32 cellular contexts compared by ENCODE assay signal in the genomic region with DNA sequence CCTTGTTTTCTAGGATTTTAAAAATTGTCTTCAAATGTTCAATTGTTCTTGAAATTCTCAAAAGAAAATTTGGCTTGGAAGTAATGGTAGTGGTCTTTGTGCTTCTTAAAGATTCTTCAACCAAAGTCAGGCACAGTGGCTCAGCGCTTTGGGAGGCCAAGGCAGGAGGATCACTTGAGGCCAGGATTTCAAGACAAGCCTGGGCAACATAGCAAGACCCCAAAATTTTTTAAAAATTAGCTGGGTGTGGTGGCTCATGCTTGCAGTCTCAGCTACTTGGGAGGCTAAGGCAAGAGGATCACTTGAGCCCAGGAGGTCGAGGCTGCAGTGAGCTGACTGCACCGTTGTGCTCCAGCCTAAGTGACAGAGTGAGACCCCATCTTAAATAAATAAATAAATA.
"Had no signal": no experiment of that assay in that cellular context is flagged by ENCODE, and none has a peak within 500 bp of the region (broad histone marks: within the 10 kb centered on the region; RNA-seq: fewer than 3 reads in every experiment).

No MANE protein-coding gene starts in this region.

- H3K4me1 ChIP-seq: adrenal gland, body of pancreas, breast epithelium had no signal

- H3K27me3 ChIP-seq: adrenal gland, body of pancreas, brain microvascular endothelial cell had no signal

- ATAC-seq: activated CD8-positive, alpha-beta T cell treated with anti-CD3 and anti-CD28 coated beads for 36 hours; activated naive CD4-positive, alpha-beta T cell treated with anti-CD3 and anti-CD28 coated beads, Interleukin-2, amount 50 U/mL, for 72 hours; activated T-cell treated with anti-CD3 and anti-CD28 coated beads, Interleukin-2, amount 50 U/mL, for 4 hours; activated T-cell treated with anti-CD3 and anti-CD28 coated beads, Interleukin-2, amount 50 U/mL, for 72 hours; activated T-helper 17 cell treated with anti-CD3 and anti-CD28 coated beads, Interleukin-2, amount 50 U/mL, for 72 hours; body of pancreas had no signal

- H3K4me3 ChIP-seq: adrenal gland, body of pancreas, breast epithelium had no signal

- DNase-seq: activated B cell treated with CpG ODN at 0.5 μM for 24 hours; activated CD4-positive, alpha-beta memory T cell treated with anti-CD3 and anti-CD28 coated beads for 36 hours; activated CD4-positive, alpha-beta T cell treated with anti-CD3 and anti-CD28 coated beads for 4 hours; activated CD4-positive, alpha-beta T cell treated with anti-CD3 and anti-CD28 coated beads, Interleukin-2, amount 10 ng/mL, durations not matched to agents 24 days and 14 days; activated CD4-positive, alpha-beta T cell treated with anti-CD3 and anti-CD28 coated beads, Interleukin-2, amount 50 U/mL, for 1 hour; activated CD4-positive, alpha-beta T cell treated with anti-CD3 and anti-CD28 coated beads, Interleukin-2, amount 50 U/mL, for 4 hours; activated CD4-positive, CD25-positive, alpha-beta regulatory T cell treated with anti-CD3 and anti-CD28 coated beads, Interleukin-2, amount 50 U/mL, for 72 hours; activated CD8-positive, alpha-beta memory T cell treated with anti-CD3 and anti-CD28 coated beads, Interleukin-2, amount 50 U/mL, for 4 hours; activated CD8-positive, alpha-beta T cell treated with anti-CD3 and anti-CD28 coated beads for 36 hours; activated effector memory CD4-positive, alpha-beta T cell treated with anti-CD3 and anti-CD28 coated beads, Interleukin-2, amount 50 U/mL, for 16 hours; activated gamma-delta T cell treated with Interleukin-2 at 50 U/mL for 16 hours; activated naive CD4-positive, alpha-beta T cell; activated naive CD4-positive, alpha-beta T cell treated with anti-CD3 and anti-CD28 coated beads for 36 hours; activated naive CD4-positive, alpha-beta T cell treated with anti-CD3 and anti-CD28 coated beads, Interleukin-2, amount 50 U/mL, for 16 hours; activated naive CD8-positive, alpha-beta T cell treated with anti-CD3 and anti-CD28 coated beads for 36 hours; activated T-cell treated with anti-CD3 and anti-CD28 coated beads for 4 hours; activated T-cell treated with anti-CD3 and anti-CD28 coated beads, Interleukin-2, amount 50 U/mL, for 1 hour; activated T-cell treated with anti-CD3 and anti-CD28 coated beads, Interleukin-2, amount 50 U/mL, for 4 hours; activated T-cell treated with anti-CD3 and anti-CD28 coated beads, Interleukin-2, amount 50 U/mL, for 72 hours; adrenal gland; amniotic stem cell; aorta; body of pancreas; brain microvascular endothelial cell; central memory CD4-positive, alpha-beta T cell; T-helper 1 cell; T-helper 2 cell; T-helper 9 cell had no signal

- H3K9me3 ChIP-seq: adrenal gland, body of pancreas, breast epithelium had no signal

- H3K27ac ChIP-seq: adrenal gland, body of pancreas, brain microvascular endothelial cell, breast epithelium, VCaP had no signal

- H3K36me3 ChIP-seq: adrenal gland, brain microvascular endothelial cell, breast epithelium had no signal
